ENCODE assay signal across 16 cellular contexts in genomic region chr18:37532917-37533316, GRCh38. TPM values are rescaled to one million over a fixed set of nuclear protein-coding genes. Genes with fewer than 3 reads are reported as not detected.
DNase-seq lines count a peak whose midpoint lies in the region; ATAC-seq, FAIRE-seq and TF ChIP-seq lines count a peak whose summit lies in the region.
"Had no signal": no experiment of that assay in that cellular context is flagged by ENCODE, and none has a peak within 500 bp of the region (broad histone marks: within the 10 kb centered on the region; RNA-seq: fewer than 3 reads in every experiment).

No MANE protein-coding gene starts in this region.

- H3K23me2 ChIP-seq in H1 (ENCODE audit: low read depth, low read length), result no peaks in the 10 kb centered on the region

- no peak overlapping the region for H2AK5ac ChIP-seq in H1 (ENCODE audit: low read depth, low read length)

- no peaks in the 10 kb centered on the region for H3K79me1 ChIP-seq in H1 (ENCODE audit: low read depth, low read length)

- H3K79me2 ChIP-seq in OCI-LY3 (ENCODE audit: low read length), result no peaks in the 10 kb centered on the region
- H3K79me2 ChIP-seq in H1 (ENCODE audit: control insufficient read depth in 1 of 2, insufficient read depth in 2 of 2, low read length in 2 of 2), result no peaks in the 10 kb centered on the region

- no peak overlapping the region for H3K14ac ChIP-seq in H1 (ENCODE audit: insufficient read length)

- H4K5ac ChIP-seq in H1 (ENCODE audit: insufficient read length, low read depth, low read length), result no peak overlapping the region

- H3K36me3 ChIP-seq in OCI-LY3 (replicated peaks; ENCODE audit: low read depth, low read length) (no peaks in the 10 kb centered on the region), H1 (ENCODE audit: control insufficient read depth in 2 of 4, insufficient read depth in 4 of 4, low read length in 3 of 4) (no peaks in the 10 kb centered on the region), testis (ENCODE audit: low read depth, missing control alignments) (no peaks in the 10 kb centered on the region)
- H3K36me3 ChIP-seq: BE2C had no signal

- H3K9me3 ChIP-seq in OCI-LY3 (ENCODE audit: insufficient read depth, low read length), result no peaks in the 10 kb centered on the region
- no peaks in the 10 kb centered on the region for H3K9me3 ChIP-seq in H1 (ENCODE audit: insufficient read depth in 2 of 2, low read depth in 1 of 2, low read length in 1 of 2)
- no peaks in the 10 kb centered on the region for H3K9me3 ChIP-seq in testis
- H3K9me3 ChIP-seq: BE2C had no signal

- H3K23ac ChIP-seq in H1 (ENCODE audit: insufficient read length), result no peak overlapping the region

- no peak overlapping the region for H3K56ac ChIP-seq in H1 (replicated peaks; ENCODE audit: insufficient read length, low read depth, low read length)

- no peak overlapping the region; the same call in 1 of the 2 replicates for H3K18ac ChIP-seq in H1 (ENCODE audit: extremely low read depth, low read length)

- peak; percentile 56 for DNase-seq in Ammon's horn (ENCODE audit: low spot score)
- no peak for DNase-seq in H1 (ENCODE audit: low read depth in 1 of 2, low spot score in 2 of 2)
- peak; percentile 46 for DNase-seq in testis
- no peak for DNase-seq in HuH-7.5 (ENCODE audit: low spot score)
- DNase-seq in stimulated activated CD4-positive, alpha-beta T cell treated with anti-CD3 and anti-CD28 coated beads, Interleukin-12 subunit alpha, Interleukin-12 subunit beta, amount 100 ng/mL, for 4 hours, result no peak
- DNase-seq: BE2C; CD4-positive, alpha-beta memory T cell; COR-L47; DMS153; IMR-90; KBM-7 had no signal

- TF ChIP-seq POLR2A in H1 (IDR thresholded peaks at IDR 0.05; ENCODE audit: control extremely low read depth in 1 of 2, low read depth in 2 of 2, low read length in 2 of 2) (no peak), testis (IDR thresholded peaks at IDR 0.05) (no peak)

- intact Hi-C loops in testis (cut with DNase I; ENCODE audit: low total_unique reads), result no loop called here

- H3K4me2 ChIP-seq in OCI-LY3 (ENCODE audit: low read length) (peak overlapping the region; percentile 82), H1 (ENCODE audit: insufficient read depth in 1 of 2, low read depth in 2 of 2, low read length in 2 of 2) (no peak overlapping the region)

- H4K20me1 ChIP-seq in OCI-LY3 (ENCODE audit: insufficient read depth, low read length) (no peaks in the 10 kb centered on the region), H1 (replicated peaks in 1 of 2; ENCODE audit: control insufficient read depth in 1 of 2, insufficient read depth in 2 of 2, low read length in 2 of 2) (no peaks in the 10 kb centered on the region)

- peak overlapping the region; percentile 72; the same call in 1 of the 2 replicates for H2BK15ac ChIP-seq in H1 (ENCODE audit: low read length)

- H4K8ac ChIP-seq in H1 (ENCODE audit: extremely low read depth, insufficient read depth, low read length), result no peak overlapping the region

- no peak overlapping the region for H3K4ac ChIP-seq in H1 (replicated peaks; ENCODE audit: insufficient read length, low read depth, low read length)

- H3K27ac ChIP-seq in OCI-LY3 (ENCODE audit: low read length), result peak overlapping the region; percentile 95
- H3K27ac ChIP-seq in H1 (ENCODE audit: low read depth, low read length), result no peak overlapping the region
- no peak overlapping the region for H3K27ac ChIP-seq in testis
- H3K27ac ChIP-seq: C4-2B, GM23248 had no signal

- POLR2A ChIA-PET in H1 (lab: Charles Lee; ENCODE audit: partially characterized antibody), result no interaction called here

- CTCF ChIA-PET in H1 (lab: Charles Lee; ENCODE audit: partially characterized antibody), result interaction anchor here (0.6 to 7.3 kb wide), 41 partner anchors 8 to 233 kb away, joined by 3 to 93 read pairs (median 6); no protein-coding TSS in a partner anchor

- no peak overlapping the region for H3K4me3 ChIP-seq in OCI-LY3 (ENCODE audit: low read length)
- no peak overlapping the region for H3K4me3 ChIP-seq in H1 (ENCODE audit: extremely low read depth in 1 of 4, insufficient read depth in 2 of 4, low read depth in 3 of 4, low read length in 4 of 4)
- H3K4me3 ChIP-seq in testis, result no peak overlapping the region
- H3K4me3 ChIP-seq: GM23248 had no signal

- H3K4me1 ChIP-seq in OCI-LY3 (ENCODE audit: low read length) (peaks cover 77% of the 10 kb centered on the region), H1 (replicated peaks in 1 of 4; ENCODE audit: control insufficient read depth in 3 of 4, insufficient read depth in 4 of 4, low read length in 3 of 4) (peaks cover 0 to 5% (median 4%) of the 10 kb centered on the region in 4 experiments; a peak in 5 of 7 replicates), testis (no peaks in the 10 kb centered on the region)
- H3K4me1 ChIP-seq: BE2C had no signal

- peak overlapping the region; percentile 39; the same call in 1 of the 2 replicates for H2BK12ac ChIP-seq in H1 (ENCODE audit: low read depth, low read length)

- no peak for ATAC-seq in HG02884 (IDR thresholded peaks at IDR 0.05; ENCODE audit: unreplicated experiment)

- H3K9ac ChIP-seq in OCI-LY3 (ENCODE audit: low read length) (peak overlapping the region; percentile 69; the same call in 1 of the 2 replicates), H1 (replicated peaks in 1 of 4; ENCODE audit: extremely low read depth in 1 of 4, low read depth in 3 of 4, low read length in 3 of 4) (no peak overlapping the region)
- H3K9ac ChIP-seq: GM23248 had no signal

- H2BK20ac ChIP-seq in H1 (ENCODE audit: low read length), result no peak overlapping the region

- H2BK120ac ChIP-seq in H1 (replicated peaks; ENCODE audit: low read depth, low read length), result no peak overlapping the region

- no peak overlapping the region for H2BK5ac ChIP-seq in H1 (ENCODE audit: low read depth, low read length)

- WGBS in H1 (ENCODE audit: extremely low coverage in 1 of 2, insufficient coverage in 1 of 2, insufficient read length in 1 of 2, insufficient replicate concordance in 2 of 2, low coverage in 1 of 2, low lambda C conversion rate in 2 of 2, missing lambda C conversion rate in 1 of 2), 2 experiments, result 84% methylated on average over 9 of the region's 9 CpGs; no CpG with 5 or more reads in 1 of the 2 experiments
- WGBS in testis, 2 donors, result 66 to 69% methylated on average over 9 of the region's 9 CpGs

- H4K91ac ChIP-seq in H1 (replicated peaks; ENCODE audit: insufficient read length, low read length), result no peak overlapping the region

- no peaks in the 10 kb centered on the region for H3K27me3 ChIP-seq in OCI-LY3 (ENCODE audit: low read depth, low read length)
- H3K27me3 ChIP-seq in H1 (replicated peaks in 1 of 4; ENCODE audit: control insufficient read depth in 3 of 4, extremely low read depth in 1 of 4, insufficient read depth in 3 of 4, low read length in 3 of 4), result peaks cover 0 to 5% (median 2%) of the 10 kb centered on the region in 4 experiments; a peak in 3 of 7 replicates
- H3K27me3 ChIP-seq in testis, result no peaks in the 10 kb centered on the region
- H3K27me3 ChIP-seq: BE2C had no signal

- TF ChIP-seq CTCF in OCI-LY3 (IDR thresholded peaks at IDR 0.05; ENCODE audit: low read depth, low read length), result no peak
- no peak for TF ChIP-seq CTCF in H1 (IDR thresholded peaks at IDR 0.05; ENCODE audit: control extremely low read depth in 1 of 3, insufficient read depth in 1 of 3, low read depth in 1 of 3, low read length in 3 of 3)
- no peak for TF ChIP-seq CTCF in testis (IDR thresholded peaks at IDR 0.05)

- no peak for TF ChIP-seq EP300 in H1 (IDR thresholded peaks at IDR 0.05; ENCODE audit: borderline replicate concordance in 1 of 2, low read depth in 2 of 2, low read length in 2 of 2)

- no peak for TF ChIP-seq RAD21 in H1 (IDR thresholded peaks at IDR 0.05 in 1 of 2, conservative IDR thresholded peaks at IDR 0.05 in 1 of 2; ENCODE audit: low read depth in 2 of 2, low read length in 2 of 2)

- no peak for FAIRE-seq in H1 (lab: Jason Lieb, UNC)
- FAIRE-seq: A204.1 had no signal

- H2AFZ ChIP-seq in OCI-LY3 (ENCODE audit: low read depth, low read length) (no peak overlapping the region; the same call in 1 of the 2 replicates), H1 (ENCODE audit: low read length) (no peak overlapping the region)
- H2AFZ ChIP-seq: GM23248 had no signal

TF ChIP-seq in H1, 55 proteins besides CTCF, POLR2A, EP300 and RAD21 (continues in another document):
- TF ChIP-seq CEBPB (IDR thresholded peaks at IDR 0.05; ENCODE audit: low read depth, low read length), result no peak
- TF ChIP-seq SIX5 (IDR thresholded peaks at IDR 0.05; ENCODE audit: low read depth, low read length), result no peak
- TF ChIP-seq RFX5 (IDR thresholded peaks at IDR 0.05; ENCODE audit: borderline replicate concordance, low read depth, low read length), result no peak
- TF ChIP-seq TAF1 (IDR thresholded peaks at IDR 0.05; ENCODE audit: low read depth, low read length), result no peak
- no peak for TF ChIP-seq RBBP5 (IDR thresholded peaks at IDR 0.05; ENCODE audit: borderline replicate concordance, low read depth, low read length)
- TF ChIP-seq MAFK (IDR thresholded peaks at IDR 0.05; ENCODE audit: low read depth, low read length), result no peak
- no peak for TF ChIP-seq KDM1A (IDR thresholded peaks at IDR 0.05; ENCODE audit: borderline replicate concordance, low read length)
- no peak for TF ChIP-seq NRF1 (IDR thresholded peaks at IDR 0.05; ENCODE audit: low read depth, low read length)
- no peak for TF ChIP-seq SP2 (IDR thresholded peaks at IDR 0.05; ENCODE audit: low read length)
- TF ChIP-seq ZNF274 (IDR thresholded peaks at IDR 0.05; ENCODE audit: borderline replicate concordance, extremely low read depth, low read length), result no peak

RNA-seq across cellular contexts. Expression of gene CELF4, which starts 32.7 kb away (rescaled TPM):
- 3.3 and 3.4 TPM in 2 replicates for total RNA-seq in H1 (2021; fragmentation: NEBNext Ultra II Directional; extraction: Animal tissue kit (Norgen Biotek cat#: 25700))
- polyA plus RNA-seq in H1 (2011; rRNA removed) (1.6 and 2.8 TPM in 2 replicates), testis (ENCODE audit: insufficient read depth, low read depth, low replicate concordance) (6.3 TPM)
- 1.6 TPM for polyA plus RNA-seq in H1 (2011; cell fraction: cytosol; rRNA removed)
- 4.1 TPM for polyA plus RNA-seq in H1 (2011; cell fraction: nucleus; rRNA removed)
- polyA plus RNA-seq in H1 (2012, experiment 1 of 2), result 1.6 to 3.7 TPM (median 2.9 TPM) in 4 replicates
- polyA plus RNA-seq in H1 (2012, experiment 2 of 2), result 1.5 TPM
- 11.9 TPM for polyA plus RNA-seq in H1 (2013, experiment 1 of 2)
- 11.2 TPM for polyA plus RNA-seq in H1 (2013, experiment 2 of 2)
- polyA minus RNA-seq in H1 (2011; rRNA and poly(A)+ RNA removed), result 0.63 and 0.93 TPM in 2 replicates
- polyA minus RNA-seq in H1 (2011; cell fraction: cytosol; rRNA and poly(A)+ RNA removed), result 1.4 TPM
- 5.7 TPM for polyA minus RNA-seq in H1 (2011; cell fraction: nucleus; rRNA and poly(A)+ RNA removed)
- 1 to 10 TPM; 3.9 to 4.8 TPM for total RNA-seq in testis
- total RNA-seq: CD4-positive, alpha-beta memory T cell; GM23248; IMR-90 had no signal
- polyA plus RNA-seq: IMR-90 had no signal

Comparison
In these comparisons a context has a peak if more than half of its experiments do, and no peak if none do; other contexts are left out.
1. DNase-seq: peak in Ammon's horn (single experiment) and testis (single experiment); none in H1 (0 of 2), HuH-7.5 (single experiment) and stimulated activated CD4-positive, alpha-beta T cell treated with anti-CD3 and anti-CD28 coated beads, Interleukin-12 subunit alpha, Interleukin-12 subunit beta, amount 100 ng/mL, for 4 hours (single experiment).